In genomic region chr19:39412100-39412866, GRCh38 we compare ENCODE assay signal across 8 cellular contexts.
DNase-seq lines count a peak whose midpoint lies in the region; ATAC-seq lines count a peak whose summit lies in the region.

Gene PLEKHG2 (plus strand): TSS chr19:39412669. CDS start chr19:39414087, 1,418 bp downstream.

- DNase-seq in AML-193 (lab: John Stamatoyannopoulos, UW) (peak; percentile 93 to 95), NCI-H446 treated with DMSO at 0.1 percent for 48 hours (lab: John Stamatoyannopoulos, UW) (peak; percentile 99), cerebellar cortex (ENCODE audit: low spot score) (peak; percentile 100), islet precursor cell (peak; percentile 99)
- peak; percentile 95 to 99 (median 96) for DNase-seq in stimulated activated CD4-positive, alpha-beta T cell treated with anti-CD3 and anti-CD28 coated beads, Interleukin-12 subunit alpha, Interleukin-12 subunit beta, amount 100 ng/mL, for 48 hours (ENCODE audit: low read depth in 2 of 3, low spot score in 1 of 3)

- peak; percentile 53 for ATAC-seq in GM19035 (IDR thresholded peaks at IDR 0.05; ENCODE audit: unreplicated experiment)
- peak; percentile 65 for ATAC-seq in HG03354 (IDR thresholded peaks at IDR 0.05; ENCODE audit: poor library complexity, severe bottlenecking, unreplicated experiment)
- ATAC-seq in activated CD4-positive, CD25-positive, alpha-beta regulatory T cell treated with anti-CD3 and anti-CD28 coated beads, Interleukin-2, amount 50 U/mL, for 24 hours = peak; percentile 76 to 79

Comparison
In these comparisons a context has a peak if more than half of its experiments do, and no peak if none do; other contexts are left out.
1. Peak in every context shown above with its lines: DNase-seq and ATAC-seq.